ENCODE assay signal across 8 cellular contexts in the genomic region with DNA sequence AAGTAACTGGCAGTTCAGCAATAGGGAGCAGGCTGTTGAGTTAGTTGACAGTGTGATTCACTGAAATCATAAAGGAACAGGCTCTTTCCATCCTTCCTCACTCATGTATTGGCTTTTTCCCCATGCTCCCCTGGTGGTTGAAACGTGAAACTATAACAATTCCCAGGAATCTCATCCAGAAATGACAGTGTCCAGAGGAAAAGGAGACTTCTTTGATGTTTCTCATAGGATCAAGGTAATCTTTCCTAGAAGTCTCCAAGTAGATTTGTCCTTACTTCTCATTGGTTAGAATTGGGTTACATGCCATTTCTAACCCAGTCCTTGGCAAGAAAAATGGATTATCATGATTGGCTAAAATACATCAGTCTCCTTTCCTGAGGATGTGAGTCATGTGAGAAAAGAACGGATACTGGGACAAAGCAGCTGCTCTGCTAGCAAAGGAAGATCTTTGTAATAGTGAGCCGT. TPM values are rescaled to one million over a fixed set of nuclear protein-coding genes. Genes with fewer than 3 reads are reported as not detected.
DNase-seq lines count a peak whose midpoint lies in the region; ATAC-seq and TF ChIP-seq lines count a peak whose summit lies in the region.

No MANE protein-coding gene starts in this region.

- ATAC-seq in GM18498 (IDR thresholded peaks at IDR 0.05; ENCODE audit: unreplicated experiment) (no peak), GM18517 (IDR thresholded peaks at IDR 0.05; ENCODE audit: unreplicated experiment) (no peak), GM19395 (IDR thresholded peaks at IDR 0.05; ENCODE audit: unreplicated experiment) (no peak)

- TF ChIP-seq CTCF in fibroblast of the aortic adventitia (IDR thresholded peaks at IDR 0.05; ENCODE audit: insufficient read depth, low read length): peak; percentile 80

- DNase-seq in GM04504 (ENCODE audit: low read depth): peak; percentile 44
- peak; percentile 72 for DNase-seq in RPMI7951 (ENCODE audit: low read depth)
- peak; percentile 82 for DNase-seq in fibroblast of the aortic adventitia (ENCODE audit: low read depth)
- peak; percentile 81 for DNase-seq in pulmonary artery endothelial cell (ENCODE audit: low read depth, low spot score)
- no peak for DNase-seq in effector CD8-positive, alpha-beta T cell (lab: John Stamatoyannopoulos, UW)

- no peak overlapping the region for H3K4me3 ChIP-seq in fibroblast of the aortic adventitia (ENCODE audit: low read depth, low read length)

RNA-seq across cellular contexts. Expression of gene TTC19, which starts 14.4 kb away (rescaled TPM):
- 17.7 and 19.8 TPM in 2 replicates for total RNA-seq in RPMI7951 (2014; rRNA removed; shearing (Covaris generic))
- 21.4 and 52.0 TPM in 2 replicates for total RNA-seq in fibroblast of the aortic adventitia (ENCODE audit: low replicate concordance)
- 47.2 and 60.4 TPM in 2 replicates for total RNA-seq in pulmonary artery endothelial cell

RNA-seq across cellular contexts. Expression of gene ZSWIM7, which starts 14.5 kb away (rescaled TPM):
- total RNA-seq in RPMI7951 (2014; rRNA removed; shearing (Covaris generic)): 23.0 and 27.2 TPM in 2 replicates
- total RNA-seq in fibroblast of the aortic adventitia (ENCODE audit: low replicate concordance): 17.3 and 26.2 TPM in 2 replicates
- 15.7 and 17.8 TPM in 2 replicates for total RNA-seq in pulmonary artery endothelial cell
